21 cellular contexts compared by ENCODE assay signal in the genomic region with DNA sequence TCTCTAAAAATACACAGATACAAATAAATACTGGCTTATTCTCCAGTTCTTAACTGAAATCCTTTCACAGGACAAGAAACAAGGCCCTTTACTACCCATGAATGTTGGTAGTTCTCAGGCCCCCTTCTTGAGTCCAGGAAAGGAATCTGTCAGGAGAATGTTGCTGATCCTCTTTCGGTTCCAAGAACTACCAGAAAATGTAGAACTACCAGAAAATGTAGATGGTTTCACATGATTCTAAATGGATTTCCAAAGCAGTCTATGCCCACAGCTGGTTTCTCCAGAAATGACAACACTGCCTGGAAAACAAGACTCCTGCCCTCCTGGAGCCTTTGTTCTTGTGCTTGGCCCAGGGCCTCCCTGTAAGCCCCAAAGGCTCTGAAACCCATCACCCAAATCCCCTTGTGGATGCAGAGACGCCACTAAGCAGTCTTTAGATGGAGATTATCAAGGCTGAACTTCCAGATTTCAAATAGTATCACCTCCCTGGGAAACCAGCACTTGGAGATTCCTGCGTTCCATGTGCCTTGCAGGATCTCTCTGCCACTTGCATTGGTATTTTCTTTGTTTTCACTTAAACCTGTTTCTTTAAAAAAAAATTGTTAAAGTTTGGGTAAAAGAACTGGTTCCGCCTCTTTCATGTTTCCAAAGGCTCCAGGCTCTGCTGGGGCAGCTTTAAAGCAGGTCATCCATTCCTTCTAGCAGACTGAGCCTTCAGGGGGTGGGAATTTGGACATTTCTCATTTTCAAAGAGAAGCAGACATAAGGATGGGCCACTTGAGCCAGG. TPM values are rescaled to one million over a fixed set of nuclear protein-coding genes. Genes with fewer than 3 reads are reported as not detected.
DNase-seq lines count a peak whose midpoint lies in the region; ATAC-seq and TF ChIP-seq lines count a peak whose summit lies in the region.
"Had no signal": no experiment of that assay in that cellular context is flagged by ENCODE, and none has a peak within 500 bp of the region (broad histone marks: within the 10 kb centered on the region; RNA-seq: fewer than 3 reads in every experiment).

No MANE protein-coding gene starts in this region.

- H3K9me3 ChIP-seq in uterus (no peaks in the 10 kb centered on the region), body of pancreas (no peaks in the 10 kb centered on the region)
- H3K9me3 ChIP-seq: Peyer's patch had no signal

- H3K36me3 Mint-ChIP-seq in activated naive CD8-positive, alpha-beta T cell treated with anti-CD3 and anti-CD28 coated beads for 36 hours = peaks cover 24% of the 10 kb centered on the region
- no peaks in the 10 kb centered on the region for H3K36me3 Mint-ChIP-seq in nephron (ENCODE audit: low read depth)

- peak; percentile 19 for DNase-seq in activated effector memory CD4-positive, alpha-beta T cell treated with anti-CD3 and anti-CD28 coated beads, Interleukin-2, amount 50 U/mL, for 16 hours
- DNase-seq in activated effector memory CD4-positive, alpha-beta T cell treated with Interleukin-2 at 50 U/mL for 16 hours = no peak
- no peak for DNase-seq in activated naive CD8-positive, alpha-beta T cell treated with anti-CD3 and anti-CD28 coated beads for 36 hours
- no peak for DNase-seq in uterus
- DNase-seq in body of pancreas = no peak
- DNase-seq in activated CD8-positive, alpha-beta memory T cell treated with anti-CD3 and anti-CD28 coated beads for 24 hours = no peak
- DNase-seq: AML-193; COR-L47; GDM1; NCI-H2081; NCI-H2171 treated with DMSO at 0.1 percent for 48 hours; NCI-H446; NCI-H69; NK-92 treated with Interleukin-12 subunit alpha and Interleukin-12 subunit beta, amount 100 ng/mL, for 24 hours; Peyer's patch had no signal

- H3K4me1 Mint-ChIP-seq in activated naive CD8-positive, alpha-beta T cell treated with anti-CD3 and anti-CD28 coated beads for 36 hours = peaks cover 71% of the 10 kb centered on the region
- H3K4me1 Mint-ChIP-seq in nephron = peaks cover 56% of the 10 kb centered on the region

- H3K27ac Mint-ChIP-seq in activated naive CD8-positive, alpha-beta T cell treated with anti-CD3 and anti-CD28 coated beads for 36 hours = peak overlapping the region; percentile 3
- H3K27ac Mint-ChIP-seq in nephron = peak overlapping the region; percentile 41 to 57 (median 44)
- H3K27ac Mint-ChIP-seq: GM23338 had no signal

- H3K27me3 ChIP-seq in uterus (no peaks in the 10 kb centered on the region), body of pancreas (no peaks in the 10 kb centered on the region)
- H3K27me3 ChIP-seq: Peyer's patch had no signal

- no peaks in the 10 kb centered on the region for H3K27me3 Mint-ChIP-seq in activated naive CD8-positive, alpha-beta T cell treated with anti-CD3 and anti-CD28 coated beads for 36 hours
- peaks cover 12% of the 10 kb centered on the region for H3K27me3 Mint-ChIP-seq in nephron (ENCODE audit: low read depth)

- H3K4me3 Mint-ChIP-seq in activated naive CD8-positive, alpha-beta T cell treated with anti-CD3 and anti-CD28 coated beads for 36 hours = no peak overlapping the region
- no peak overlapping the region for H3K4me3 Mint-ChIP-seq in nephron
- H3K4me3 Mint-ChIP-seq: GM23338 had no signal

- TF ChIP-seq POLR2A in uterus (IDR thresholded peaks at IDR 0.05) (no peak), body of pancreas (IDR thresholded peaks at IDR 0.05) (no peak)

- H3K4me1 ChIP-seq in uterus (peaks cover 0 to 6% of the 10 kb centered on the region in 2 donors), body of pancreas (peaks cover 6% of the 10 kb centered on the region)
- H3K4me1 ChIP-seq: Peyer's patch had no signal

- H3K9me3 Mint-ChIP-seq in activated naive CD8-positive, alpha-beta T cell treated with anti-CD3 and anti-CD28 coated beads for 36 hours = no peaks in the 10 kb centered on the region
- no peaks in the 10 kb centered on the region for H3K9me3 Mint-ChIP-seq in nephron
- H3K9me3 Mint-ChIP-seq: GM23338 had no signal

- H3K27ac ChIP-seq in uterus = peak overlapping the region; percentile 0 to 79
- no peak overlapping the region for H3K27ac ChIP-seq in body of pancreas
- H3K27ac ChIP-seq: 22Rv1, C4-2B, Peyer's patch had no signal

- WGBS in body of pancreas, 2 donors = 90 to 93% methylated on average over 4 of the region's 4 CpGs

- intact Hi-C loops in uterus (cut with DNase I; ENCODE audit: low total_unique reads) = no loop called here
- intact Hi-C loops in body of pancreas (cut with DNase I) = no loop called here

- TF ChIP-seq CTCF in nephron (IDR thresholded peaks at IDR 0.05; ENCODE audit: unreplicated experiment in 3 of 3) (no peak), uterus (IDR thresholded peaks at IDR 0.05) (no peak), body of pancreas (IDR thresholded peaks at IDR 0.05) (no peak)

- no peak for ATAC-seq in GM18502 (IDR thresholded peaks at IDR 0.05; ENCODE audit: poor library complexity, unreplicated experiment)
- ATAC-seq in body of pancreas = no peak
- ATAC-seq: GM23338, HCT116 had no signal

- H3K4me3 ChIP-seq in uterus = no peak overlapping the region
- no peak overlapping the region for H3K4me3 ChIP-seq in body of pancreas
- H3K4me3 ChIP-seq: GM23338, Peyer's patch had no signal

- H3K36me3 ChIP-seq in uterus (no peaks in the 10 kb centered on the region), body of pancreas (replicated peaks in 1 of 2; ENCODE audit: insufficient read depth in 1 of 2, low read depth in 2 of 2) (no peaks in the 10 kb centered on the region)
- H3K36me3 ChIP-seq: Peyer's patch had no signal

RNA-seq across cellular contexts. Expression of a gene that starts 53.4 kb away (rescaled TPM):
- 1 to 10 TPM; 5.1 to 5.3 TPM for total RNA-seq in activated naive CD8-positive, alpha-beta T cell treated with anti-CD3 and anti-CD28 coated beads for 36 hours
- total RNA-seq in uterus (10 to 100 TPM in 1 of 4 donors, 1 to 10 TPM in 3; 5.0 to 31.1 (median 7.9) TPM), body of pancreas (10 to 100 TPM in 1 of 2 donors, 1 to 10 TPM in 1; 4.4 to 10.9 TPM)

Comparison
In these comparisons a context has a peak if more than half of its experiments do, and no peak if none do; other contexts are left out.
1. H3K27ac ChIP-seq: peak in uterus (2 of 2); none in body of pancreas (0 of 4).